In the genomic region with DNA sequence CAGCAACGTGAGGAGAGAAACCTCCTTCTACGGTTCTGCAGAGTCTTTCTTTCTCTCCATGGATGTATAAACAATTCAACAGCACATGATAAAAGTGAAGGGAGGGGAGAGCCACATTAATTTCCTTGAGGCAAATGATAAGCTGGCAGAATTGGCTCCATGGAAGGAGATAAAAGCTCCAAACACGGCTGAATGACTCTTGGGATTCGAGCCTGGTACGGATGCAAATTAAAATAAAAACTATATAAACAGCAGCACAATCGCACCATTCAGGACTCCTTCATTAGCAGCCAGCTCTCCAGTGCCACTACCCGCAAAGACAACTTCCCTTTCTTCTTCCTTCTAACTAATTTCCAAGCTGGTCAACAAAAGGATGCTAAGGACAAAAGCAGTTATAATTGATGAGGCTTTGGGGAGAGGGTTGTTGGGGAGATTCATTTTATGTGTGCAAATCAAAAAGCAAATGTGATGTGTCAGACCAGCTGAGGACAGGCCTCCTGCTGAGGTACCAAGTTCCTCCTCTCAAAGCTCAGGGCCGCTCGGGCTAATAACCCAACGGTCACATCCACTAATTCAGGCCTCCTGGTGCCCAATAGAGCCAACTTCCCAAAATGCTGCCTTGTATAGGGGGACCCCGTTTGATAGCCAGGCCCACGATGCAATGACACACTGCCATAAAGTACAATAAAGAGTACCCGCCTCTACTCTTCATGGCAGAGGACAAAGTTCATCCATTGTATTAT, we compare ENCODE assay signal across 15 cellular contexts.
DNase-seq lines count a peak whose midpoint lies in the region; ATAC-seq, FAIRE-seq and TF ChIP-seq lines count a peak whose summit lies in the region.
"Had no signal": no experiment of that assay in that cellular context is flagged by ENCODE, and none has a peak within 500 bp of the region (broad histone marks: within the 10 kb centered on the region; RNA-seq: fewer than 3 reads in every experiment).

No MANE protein-coding gene starts in this region.

- no TSS peak for BruUV-seq in IMR-90 (replicated peaks; lab: Mats Ljungman, UMichigan)

- peak overlapping the region; percentile 90 for H3K23ac ChIP-seq in IMR-90 (ENCODE audit: low read depth, low read length)

- H2BK5ac ChIP-seq in IMR-90 (ENCODE audit: low read depth, low read length, poor library complexity, severe bottlenecking) = peak overlapping the region; percentile 58

- peak overlapping the region; percentile 10 to 75; a peak in 2 of 4 replicates for H4K8ac ChIP-seq in IMR-90 (ENCODE audit: low read depth in 2 of 2, low read length in 2 of 2)

- H3K9me1 ChIP-seq in IMR-90 (ENCODE audit: insufficient read depth, low read length) (peaks cover 5% of the 10 kb centered on the region), keratinocyte (ENCODE audit: control insufficient read depth, extremely low read depth, insufficient read depth, low read length) (no peaks in the 10 kb centered on the region)

- H3K9me3 Mint-ChIP-seq in stimulated activated effector memory CD8-positive, alpha-beta T cell treated with anti-CD3 and anti-CD28 coated beads, Interleukin-12 subunit alpha, Interleukin-12 subunit beta, amount 100 ng/mL, for 72 hours = no peaks in the 10 kb centered on the region
- H3K9me3 Mint-ChIP-seq: neural crest cell had no signal

- no peaks in the 10 kb centered on the region for H3K36me3 Mint-ChIP-seq in stimulated activated effector memory CD8-positive, alpha-beta T cell treated with anti-CD3 and anti-CD28 coated beads, Interleukin-12 subunit alpha, Interleukin-12 subunit beta, amount 100 ng/mL, for 72 hours

- H4K20me1 ChIP-seq in IMR-90 (ENCODE audit: insufficient read depth, low read length) (no peaks in the 10 kb centered on the region), keratinocyte (ENCODE audit: control insufficient read depth, extremely low read depth, insufficient read depth, low read length) (no peaks in the 10 kb centered on the region)

- H3K4me2 ChIP-seq in IMR-90 (ENCODE audit: low read depth, low read length) = peak overlapping the region; percentile 83
- H3K4me2 ChIP-seq in keratinocyte (ENCODE audit: control insufficient read depth, extremely low read depth, insufficient read depth, low read depth, low read length) = no peak overlapping the region

- no peak for TF ChIP-seq RAD21 in IMR-90 (IDR thresholded peaks at IDR 0.05; ENCODE audit: low read length)

- H2BK20ac ChIP-seq in IMR-90 (ENCODE audit: low read depth, low read length) = peak overlapping the region; percentile 90

- dilution Hi-C loops in IMR-90 (cut with HindIII; ENCODE audit: low sequenced_read_pairs, unreplicated experiment) (no loop called here), keratinocyte (cut with MboI; ENCODE audit: extremely low pct_ligation_motif_present, low sequenced_read_pairs) (no loop called here)

- H3K18ac ChIP-seq in IMR-90 (ENCODE audit: low read depth, low read length) = peak overlapping the region; percentile 84

- peaks cover 7% of the 10 kb centered on the region for H3K4me1 Mint-ChIP-seq in stimulated activated effector memory CD8-positive, alpha-beta T cell treated with anti-CD3 and anti-CD28 coated beads, Interleukin-12 subunit alpha, Interleukin-12 subunit beta, amount 100 ng/mL, for 72 hours

- peak overlapping the region; percentile 70 for H3K14ac ChIP-seq in IMR-90 (replicated peaks; ENCODE audit: low read depth, low read length)

- H3K27ac ChIP-seq in IMR-90 (ENCODE audit: insufficient read depth, low read length) = peak overlapping the region; percentile 46; the same call in 1 of the 2 replicates
- peak overlapping the region; percentile 88 for H3K27ac ChIP-seq in angular gyrus (ENCODE audit: low read depth, low read length)
- H3K27ac ChIP-seq in keratinocyte (ENCODE audit: control insufficient read depth, insufficient read depth, low read length) = no peak overlapping the region
- no peak overlapping the region for H3K27ac ChIP-seq in psoas muscle

- peak overlapping the region; percentile 69 for H4K5ac ChIP-seq in IMR-90 (ENCODE audit: low read depth, low read length)

- peak overlapping the region; percentile 20 for H2AK5ac ChIP-seq in IMR-90 (ENCODE audit: low read depth, low read length)

- POLR2A ChIA-PET in IMR-90 (lab: Charles Lee; ENCODE audit: unreplicated experiment) = no interaction called here

- H3K4me3 ChIP-seq in IMR-90 (ENCODE audit: insufficient read depth, low read depth, low read length) (no peak overlapping the region), keratinocyte (ENCODE audit: control insufficient read depth in 2 of 3, extremely low read depth in 1 of 3, insufficient read depth in 2 of 3, low read depth in 1 of 3, low read length in 3 of 3) (no peak overlapping the region), psoas muscle (no peak overlapping the region)

- H3K79me1 ChIP-seq in IMR-90 (ENCODE audit: low read depth in 1 of 2, low read length in 2 of 2) = peaks cover 0 to 10% of the 10 kb centered on the region in 2 experiments; a peak in 2 of 4 replicates

- no peak overlapping the region for H3K4me3 Mint-ChIP-seq in stimulated activated effector memory CD8-positive, alpha-beta T cell treated with anti-CD3 and anti-CD28 coated beads, Interleukin-12 subunit alpha, Interleukin-12 subunit beta, amount 100 ng/mL, for 72 hours
- H3K4me3 Mint-ChIP-seq: neural crest cell had no signal

- H2AFZ ChIP-seq in IMR-90 (replicated peaks; ENCODE audit: low read length, poor library complexity) = peak overlapping the region; percentile 82
- H2AFZ ChIP-seq in keratinocyte (ENCODE audit: control insufficient read depth, low read length) = peak overlapping the region; percentile 30

- H3K27me3 ChIP-seq in IMR-90 (ENCODE audit: control insufficient read depth, insufficient read depth, low read length) (no peaks in the 10 kb centered on the region), keratinocyte (ENCODE audit: control insufficient read depth, extremely low read depth, insufficient read depth, low read length) (no peaks in the 10 kb centered on the region), psoas muscle (ENCODE audit: insufficient read depth in 3 of 3, low read length in 2 of 3) (no peaks in the 10 kb centered on the region)
- H3K27me3 ChIP-seq: BE2C had no signal

- H3K36me3 ChIP-seq in IMR-90 (ENCODE audit: control insufficient read depth, insufficient read depth, low read length) = no peaks in the 10 kb centered on the region
- H3K36me3 ChIP-seq in keratinocyte (ENCODE audit: control insufficient read depth in 2 of 2, extremely low read depth in 1 of 2, insufficient read depth in 2 of 2, low read length in 2 of 2) = no peaks in the 10 kb centered on the region
- no peaks in the 10 kb centered on the region for H3K36me3 ChIP-seq in psoas muscle (ENCODE audit: insufficient read depth in 1 of 2, low read depth in 1 of 2)
- H3K36me3 ChIP-seq: BE2C had no signal

- peak overlapping the region; percentile 18 for H3K27ac Mint-ChIP-seq in stimulated activated effector memory CD8-positive, alpha-beta T cell treated with anti-CD3 and anti-CD28 coated beads, Interleukin-12 subunit alpha, Interleukin-12 subunit beta, amount 100 ng/mL, for 72 hours

- intact Hi-C loops in IMR-90 (cut with micrococcal nuclease) = no loop called here
- intact Hi-C loops in psoas muscle (cut with DNase I) = no loop called here

- peak overlapping the region; percentile 48; the same call in 1 of the 2 replicates for H3K56ac ChIP-seq in IMR-90 (ENCODE audit: extremely low read depth, insufficient read depth, low read length)

- H4K91ac ChIP-seq in IMR-90 (ENCODE audit: insufficient read depth, low read depth, low read length) = peak overlapping the region; percentile 38

- H3K79me2 ChIP-seq in keratinocyte (ENCODE audit: control insufficient read depth, insufficient read depth, low read length) = no peaks in the 10 kb centered on the region

- 96% methylated on average over 6 of the region's 13 CpGs; no CpG with 5 or more reads in 1 of the 2 experiments for WGBS in IMR-90 (ENCODE audit: extremely low coverage in 2 of 2, insufficient read length in 1 of 2), 2 experiments
- 85 to 88% (median 87%) methylated on average over 13 of the region's 13 CpGs for WGBS in psoas muscle, 3 donors

- in situ Hi-C loops in IMR-90 (cut with MboI; ENCODE audit: low sequenced_read_pairs) = no loop called here

- H3K9me3 ChIP-seq in IMR-90 (ENCODE audit: control insufficient read depth, insufficient read depth, low read length) (no peaks in the 10 kb centered on the region), keratinocyte (ENCODE audit: control insufficient read depth, low read depth, low read length) (no peaks in the 10 kb centered on the region), psoas muscle (no peaks in the 10 kb centered on the region)
- H3K9me3 ChIP-seq: BE2C had no signal

- FAIRE-seq in keratinocyte (lab: Jason Lieb, UNC) = no peak

- ATAC-seq in IMR-90 (ENCODE audit: low read depth) (no peak), psoas muscle (no peak)
- no peak for ATAC-seq in stimulated activated effector memory CD8-positive, alpha-beta T cell treated with anti-CD3 and anti-CD28 coated beads, Interleukin-12 subunit alpha, Interleukin-12 subunit beta, amount 100 ng/mL, for 72 hours

- H3K4me1 ChIP-seq in IMR-90 (ENCODE audit: control insufficient read depth, insufficient read depth, low read length) (peaks cover 20% of the 10 kb centered on the region), keratinocyte (ENCODE audit: control insufficient read depth, extremely low read depth, insufficient read depth, low read length) (peaks cover 6% of the 10 kb centered on the region), psoas muscle (no peaks in the 10 kb centered on the region)

- DNase-seq in IMR-90 = no peak
- DNase-seq in keratinocyte (ENCODE audit: low read depth, low spot score) = no peak
- no peak for DNase-seq in stimulated activated effector memory CD8-positive, alpha-beta T cell treated with anti-CD3 and anti-CD28 coated beads, Interleukin-12 subunit alpha, Interleukin-12 subunit beta, amount 100 ng/mL, for 72 hours (ENCODE audit: low spot score in 2 of 2)
- no peak for DNase-seq in T-helper 9 cell
- no peak for DNase-seq in NCI-H1092 (lab: John Stamatoyannopoulos, UW)
- DNase-seq in UCSD-AML1 (lab: John Stamatoyannopoulos, UW; ENCODE audit: unreplicated experiment) = no peak
- no peak for DNase-seq in psoas muscle
- DNase-seq: activated CD4-positive, alpha-beta T cell treated with anti-CD3 and anti-CD28 coated beads, Interleukin-2, amount 50 U/mL, for 48 hours; BE2C; GOT3; NCI-H446 treated with DMSO at 0.1 percent for 48 hours; stimulated activated CD4-positive, alpha-beta T cell treated with anti-CD3 and anti-CD28 coated beads, Interleukin-2, amount 100 ng/mL, for 48 hours; stimulated activated CD8-positive, alpha-beta memory T cell treated with anti-CD3 and anti-CD28 coated beads, Interleukin-4, amount 100 ng/mL, for 48 hours had no signal

- TF ChIP-seq CTCF in IMR-90 (conservative IDR thresholded peaks at IDR 0.05; ENCODE audit: low read depth, low read length) = no peak
- no peak for TF ChIP-seq CTCF in keratinocyte (optimal IDR thresholded peaks at IDR 0.05 in 1 of 3, IDR thresholded peaks at IDR 0.05 in 1 of 3, conservative IDR thresholded peaks at IDR 0.05 in 1 of 3; ENCODE audit: extremely low read depth in 1 of 3, insufficient read depth in 2 of 3, low read length in 3 of 3)
- TF ChIP-seq CTCF in psoas muscle (IDR thresholded peaks at IDR 0.05) = no peak

- peak overlapping the region; percentile 91 for H2BK120ac ChIP-seq in IMR-90 (ENCODE audit: low read depth, low read length)

- no peak overlapping the region for H2AK9ac ChIP-seq in IMR-90 (replicated peaks; ENCODE audit: low read depth, low read length, poor library complexity)

- CTCF ChIA-PET in IMR-90 (lab: Yijun Ruan, JAX) = no interaction called here

- TF ChIP-seq POLR2A in IMR-90 (IDR thresholded peaks at IDR 0.05; ENCODE audit: low read depth, low read length) = no peak

- H3K9ac ChIP-seq in IMR-90 (ENCODE audit: low read depth, low read length) (peak overlapping the region; percentile 51; the same call in 1 of the 2 replicates), keratinocyte (ENCODE audit: control insufficient read depth, extremely low read depth, insufficient read depth, low read length) (no peak overlapping the region)

- H2BK15ac ChIP-seq in IMR-90 (ENCODE audit: low read depth, low read length) = peak overlapping the region; percentile 9; the same call in 1 of the 3 replicates

- peak overlapping the region; percentile 75 for H3K4ac ChIP-seq in IMR-90 (ENCODE audit: low read depth, low read length)

Comparison
In these comparisons a context has a peak if more than half of its experiments do, and no peak if none do; other contexts are left out.
1. H3K27ac ChIP-seq: peak in IMR-90 (single experiment) and angular gyrus (single experiment); none in keratinocyte (single experiment) and psoas muscle (single experiment).